8 cellular contexts compared by ENCODE assay signal in the genomic region with DNA sequence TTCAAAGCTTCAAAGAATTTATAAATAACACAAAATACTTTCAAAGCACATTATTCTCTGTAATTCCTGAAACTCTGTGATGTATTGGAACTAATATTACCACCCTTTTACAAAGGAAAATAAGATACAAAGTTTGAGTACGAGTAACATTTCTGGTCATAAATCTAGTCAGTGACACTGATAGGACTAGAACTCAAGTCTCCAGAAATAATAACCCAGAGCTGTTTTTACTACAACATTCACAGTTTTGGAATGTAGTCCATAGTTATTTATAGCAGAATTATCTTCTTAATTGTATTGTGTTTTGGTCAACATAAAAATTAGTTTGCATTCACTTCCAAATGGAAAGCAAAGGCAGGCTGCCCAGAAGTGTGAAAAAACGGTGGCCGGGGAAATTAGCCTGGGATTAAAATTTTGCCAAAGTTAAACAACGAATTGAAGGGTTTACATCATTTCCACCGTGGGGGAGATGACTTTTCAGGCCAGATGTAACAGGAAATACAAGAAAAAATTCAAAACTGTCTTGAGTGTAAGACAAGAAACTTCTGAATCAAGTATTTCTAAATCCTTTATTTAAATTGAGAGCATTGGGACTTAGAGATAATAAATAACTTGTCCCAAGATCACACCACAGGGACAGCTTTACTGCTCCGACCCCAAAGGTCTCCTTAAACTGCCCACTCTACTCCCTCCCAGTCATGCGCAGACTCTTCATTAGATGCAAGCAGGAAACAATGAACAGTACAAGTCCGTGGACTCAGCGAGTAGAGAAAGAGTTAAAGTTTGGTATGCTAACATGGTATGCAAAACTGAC.
DNase-seq lines count a peak whose midpoint lies in the region; ATAC-seq and TF ChIP-seq lines count a peak whose summit lies in the region.

No MANE protein-coding gene starts in this region.

- ATAC-seq in GM21528 (IDR thresholded peaks at IDR 0.05; ENCODE audit: low FRiP score, unreplicated experiment): peak; percentile 21

- TF ChIP-seq CTCF in DOHH2 (IDR thresholded peaks at IDR 0.05; ENCODE audit: low read depth, low read length, poor library complexity, severe bottlenecking) (no peak), choroid plexus epithelial cell (conservative IDR thresholded peaks at IDR 0.05; ENCODE audit: low read depth, low read length) (no peak)

- H3F3A ChIP-seq in DOHH2 (ENCODE audit: control insufficient read depth, insufficient read depth): peaks cover 9% of the 10 kb centered on the region

- 0 out of 2 replicates have a peak, but pooled peaks cover 3% of the 10 kb centered on the region for H4K20me1 ChIP-seq in DOHH2 (ENCODE audit: control insufficient read depth, insufficient read depth, low read depth, low read length)

- peaks cover 31% of the 10 kb centered on the region for H3K4me1 ChIP-seq in DOHH2 (ENCODE audit: control insufficient read depth, low read length)
- peaks cover 17% of the 10 kb centered on the region for H3K4me1 ChIP-seq in mononuclear cell (ENCODE audit: insufficient read depth, low read length)

- no peaks in the 10 kb centered on the region; the same call in 1 of the 2 replicates for H3K9me3 ChIP-seq in DOHH2 (ENCODE audit: control insufficient read depth, insufficient read depth, low read length)
- no peaks in the 10 kb centered on the region for H3K9me3 ChIP-seq in MG63
- no peaks in the 10 kb centered on the region for H3K9me3 ChIP-seq in mononuclear cell (ENCODE audit: low read depth, low read length)

- H3K36me3 ChIP-seq in DOHH2 (ENCODE audit: control insufficient read depth, low read length): peaks cover 13% of the 10 kb centered on the region
- no peaks in the 10 kb centered on the region for H3K36me3 ChIP-seq in MG63

- H3K79me2 ChIP-seq in DOHH2 (ENCODE audit: control insufficient read depth, low read length): peaks cover 81% of the 10 kb centered on the region

- peak overlapping the region; percentile 86 for H3K4me2 ChIP-seq in DOHH2 (ENCODE audit: low read length)

- peak overlapping the region; percentile 86 for H3K27ac ChIP-seq in DOHH2 (ENCODE audit: low read depth, low read length)

- DNase-seq in MG63: no peak
- DNase-seq in choroid plexus epithelial cell (ENCODE audit: low read depth): peak; percentile 67
- no peak for DNase-seq in SIG-M5 (lab: John Stamatoyannopoulos, UW)
- no peak for DNase-seq in NCI-H146 (lab: John Stamatoyannopoulos, UW)
- DNase-seq in midbrain (lab: John Stamatoyannopoulos, UW): no peak

- peak overlapping the region; percentile 82 for H3K4me3 ChIP-seq in DOHH2 (ENCODE audit: low read length)
- peak overlapping the region; percentile 64 for H3K4me3 ChIP-seq in MG63
- peak overlapping the region; percentile 82 for H3K4me3 ChIP-seq in choroid plexus epithelial cell (ENCODE audit: low read depth, low read length)
- H3K4me3 ChIP-seq in mononuclear cell (ENCODE audit: low read length): peak overlapping the region; percentile 62

- H3K27me3 ChIP-seq in DOHH2 (ENCODE audit: control insufficient read depth, low read length) (no peaks in the 10 kb centered on the region), MG63 (no peaks in the 10 kb centered on the region), mononuclear cell (ENCODE audit: insufficient read depth, low read length) (peaks cover 15% of the 10 kb centered on the region)

- H3K9me2 ChIP-seq in DOHH2 (replicated peaks; ENCODE audit: control insufficient read depth, low read length): no peaks in the 10 kb centered on the region
